In the genomic region with DNA sequence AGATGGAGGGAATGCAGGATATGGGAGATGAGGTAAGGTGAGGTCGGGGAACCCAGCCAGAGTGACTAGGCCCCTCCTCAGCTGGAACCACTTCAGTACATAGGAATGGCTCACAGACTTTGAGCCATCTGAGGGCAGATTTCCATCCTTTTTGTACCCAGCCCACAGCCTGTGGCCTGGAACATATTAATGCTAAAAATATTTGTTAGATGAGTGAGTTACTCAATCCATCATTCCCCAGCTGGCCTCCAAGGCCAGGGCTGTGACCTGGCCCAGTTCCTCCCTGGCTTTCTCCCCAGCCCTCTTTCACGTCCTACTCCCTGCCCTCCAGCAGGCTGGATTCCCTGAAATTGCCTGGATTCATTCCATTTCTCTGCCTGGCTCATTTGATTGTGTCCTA, we compare ENCODE assay signal across 10 cellular contexts. TPM values are rescaled to one million over a fixed set of nuclear protein-coding genes. Genes with fewer than 3 reads are reported as not detected.
DNase-seq lines count a peak whose midpoint lies in the region; ATAC-seq and TF ChIP-seq lines count a peak whose summit lies in the region.
"Had no signal": no experiment of that assay in that cellular context is flagged by ENCODE, and none has a peak within 500 bp of the region (broad histone marks: within the 10 kb centered on the region; RNA-seq: fewer than 3 reads in every experiment).

No MANE protein-coding gene starts in this region.

- H3K36me3 Mint-ChIP-seq in chondrocyte (ENCODE audit: low read depth), result no peaks in the 10 kb centered on the region

- H3K36me3 ChIP-seq in right lobe of liver (no peaks in the 10 kb centered on the region), thyroid gland (no peaks in the 10 kb centered on the region)

- H3K4me1 ChIP-seq in right lobe of liver (peaks cover 0 to 10% (median 3%) of the 10 kb centered on the region in 4 donors), thyroid gland (peaks cover 7 to 18% of the 10 kb centered on the region in 2 donors)

- WGBS in right lobe of liver (ENCODE audit: insufficient coverage, low coverage, low lambda C conversion rate, missing lambda C conversion rate), result 20% methylated on average over 1 of the region's 2 CpGs
- 67 to 73% methylated on average over 2 of the region's 2 CpGs for WGBS in thyroid gland, 2 donors

- no peak for TF ChIP-seq CTCF in chondrocyte (IDR thresholded peaks at IDR 0.05)
- TF ChIP-seq CTCF in right lobe of liver (IDR thresholded peaks at IDR 0.05), result no peak
- no peak for TF ChIP-seq CTCF in thyroid gland (IDR thresholded peaks at IDR 0.05)

- peak; percentile 74 for DNase-seq in LHCN-M2 (ENCODE audit: low read depth)
- DNase-seq in chondrocyte (ENCODE audit: low spot score), result no peak
- DNase-seq in right lobe of liver, result peak; percentile 76 to 81 (median 77)
- peak; percentile 29 to 42 for DNase-seq in thyroid gland
- no peak for DNase-seq in NK-92 treated with Interleukin-12 subunit alpha and Interleukin-12 subunit beta, amount 100 ng/mL, for 24 hours (lab: John Stamatoyannopoulos, UW)
- no peak for DNase-seq in stimulated activated CD4-positive, alpha-beta T cell treated with anti-CD3 and anti-CD28 coated beads, Interleukin-2, amount 100 ng/mL, for 48 hours
- DNase-seq in NCI-H187 treated with DMSO at 0.1 percent for 48 hours (lab: John Stamatoyannopoulos, UW), result no peak
- no peak for DNase-seq in SKM-1 (lab: John Stamatoyannopoulos, UW; ENCODE audit: unreplicated experiment)
- DNase-seq: activated CD4-positive, alpha-beta T cell treated with anti-CD3 and anti-CD28 coated beads, Interleukin-2, amount 50 U/mL, for 1 hour; stimulated activated CD4-positive, alpha-beta T cell treated with anti-CD3 and anti-CD28 coated beads, Interleukin-12 subunit alpha, Interleukin-12 subunit beta, amount 100 ng/mL, for 4 hours had no signal

- no peaks in the 10 kb centered on the region for H3K9me3 ChIP-seq in right lobe of liver
- no peaks in the 10 kb centered on the region for H3K9me3 ChIP-seq in thyroid gland

- no peak overlapping the region for H3K4me3 Mint-ChIP-seq in chondrocyte (ENCODE audit: unreplicated experiment)

- TF ChIP-seq POLR2A in right lobe of liver (IDR thresholded peaks at IDR 0.05), result no peak
- TF ChIP-seq POLR2A in thyroid gland (IDR thresholded peaks at IDR 0.05), result no peak

- H3K27ac ChIP-seq in right lobe of liver (peak overlapping the region in 2 of 3 donors; percentile 19 to 31), thyroid gland (peak overlapping the region in 2 of 3 donors; percentile 51)

- H3K9me3 Mint-ChIP-seq in chondrocyte (ENCODE audit: low read depth), result no peaks in the 10 kb centered on the region

- H3K27me3 ChIP-seq in right lobe of liver (no peaks in the 10 kb centered on the region), thyroid gland (no peaks in the 10 kb centered on the region)

- intact Hi-C loops in right lobe of liver (cut with DNase I) (no loop called here), thyroid gland (cut with DNase I) (no loop called here)

- H3K4me3 ChIP-seq in right lobe of liver (no peak overlapping the region), thyroid gland (replicated peaks in 1 of 3) (no peak overlapping the region)

- H3K27ac Mint-ChIP-seq in chondrocyte (ENCODE audit: unreplicated experiment), result peak overlapping the region; percentile 82

- peak; percentile 78 to 91 (median 88) for ATAC-seq in right lobe of liver

- no peaks in the 10 kb centered on the region for H3K27me3 Mint-ChIP-seq in chondrocyte (ENCODE audit: low read depth)

- H3K4me1 Mint-ChIP-seq in chondrocyte (ENCODE audit: low read depth), result peaks cover 74% of the 10 kb centered on the region

RNA-seq across cellular contexts. Expression of a gene that starts 57.2 kb away (rescaled TPM):
- 3.8 and 4.6 TPM in 2 replicates for total RNA-seq in LHCN-M2 (2014; rRNA removed)
- 4.5 TPM for polyA plus RNA-seq in LHCN-M2 (2012)
- total RNA-seq in chondrocyte, result 32.9 to 35.1 TPM (median 35.0 TPM) in 3 replicates
- 1 to 10 TPM; 1.4 to 4.1 (median 3.8) TPM for total RNA-seq in right lobe of liver
- total RNA-seq in thyroid gland, result 10 to 100 TPM in 3 of 4 donors, 1 to 10 TPM in 1; 8.6 to 53.3 (median 31.0) TPM

Comparison
In these comparisons a context has a peak if more than half of its experiments do, and no peak if none do; other contexts are left out.
1. DNase-seq: peak in LHCN-M2 (single experiment), right lobe of liver (3 of 3) and thyroid gland (2 of 2); none in chondrocyte (single experiment), NK-92 treated with Interleukin-12 subunit alpha and Interleukin-12 subunit beta, amount 100 ng/mL, for 24 hours (single experiment), stimulated activated CD4-positive, alpha-beta T cell treated with anti-CD3 and anti-CD28 coated beads, Interleukin-2, amount 100 ng/mL, for 48 hours (0 of 2), NCI-H187 treated with DMSO at 0.1 percent for 48 hours (single experiment) and SKM-1 (single experiment).